14 cellular contexts compared by ENCODE assay signal in the genomic region with DNA sequence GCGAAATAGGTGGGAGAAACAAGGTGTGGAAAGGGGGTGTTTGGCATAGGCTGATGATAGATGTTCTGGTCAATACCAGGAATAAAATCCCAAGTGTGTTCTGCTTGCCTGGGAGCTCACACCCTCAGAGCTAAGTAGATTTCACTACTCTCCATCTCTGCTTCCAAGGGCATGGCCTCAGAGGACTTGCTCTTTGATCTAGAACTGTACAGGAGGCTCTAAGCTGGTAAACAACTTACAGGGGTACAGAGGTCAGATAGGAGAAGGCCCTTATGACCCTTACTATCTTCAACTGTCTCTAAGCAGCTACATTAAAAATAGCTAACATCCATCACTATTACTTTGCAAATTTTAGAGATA.
A peak's percentile ranks its signal among the peaks of the same experiment; 100 is the strongest.
DNase-seq lines count a peak whose midpoint lies in the region; ATAC-seq and TF ChIP-seq lines count a peak whose summit lies in the region.
"Had no signal": no experiment of that assay in that cellular context is flagged by ENCODE, and none has a peak within 500 bp of the region (broad histone marks: within the 10 kb centered on the region; RNA-seq: fewer than 3 reads in every experiment).

No MANE protein-coding gene starts in this region.

- ATAC-seq in natural killer cell (no peak), upper lobe of right lung (no peak)
- no peak for ATAC-seq in natural killer cell treated with Interleukin-12 subunit alpha and Interleukin-12 subunit beta and Interleukin-15 and Interleukin-18, amount 100 ng/mL, for 72 hours

- peaks cover 25% of the 10 kb centered on the region for H3K4me1 ChIP-seq in upper lobe of right lung

- H3K27ac Mint-ChIP-seq in natural killer cell (peak overlapping the region; percentile 74 to 85), IgD-negative memory B cell (peak overlapping the region in 2 of 3 donors; percentile 16 to 97), chondrocyte (ENCODE audit: unreplicated experiment) (peak overlapping the region; percentile 27)
- no peak overlapping the region for H3K27ac Mint-ChIP-seq in natural killer cell treated with Interleukin-12 subunit alpha and Interleukin-12 subunit beta and Interleukin-15 and Interleukin-18, amount 100 ng/mL, for 72 hours
- H3K27ac Mint-ChIP-seq: CD14-positive monocyte, progenitor cell of endocrine pancreas had no signal

- no peaks in the 10 kb centered on the region for H3K27me3 ChIP-seq in upper lobe of right lung

- H3K4me1 Mint-ChIP-seq in natural killer cell (peaks cover 51% of the 10 kb centered on the region in 2 donors), IgD-negative memory B cell (peaks cover 68 to 70% (median 69%) of the 10 kb centered on the region in 3 donors), chondrocyte (ENCODE audit: low read depth) (peaks cover 54% of the 10 kb centered on the region)
- H3K4me1 Mint-ChIP-seq in natural killer cell treated with Interleukin-12 subunit alpha and Interleukin-12 subunit beta and Interleukin-15 and Interleukin-18, amount 100 ng/mL, for 72 hours (ENCODE audit: low read depth in 2 of 2), result peaks cover 57 to 70% of the 10 kb centered on the region in 2 donors

- intact Hi-C loops in natural killer cell (cut with micrococcal nuclease) (no loop called here), upper lobe of right lung (cut with DNase I) (no loop called here)

- no peaks in the 10 kb centered on the region for H3K9me3 ChIP-seq in upper lobe of right lung

- no peaks in the 10 kb centered on the region for H3K27me3 Mint-ChIP-seq in natural killer cell (ENCODE audit: low read depth in 2 of 2)
- no peaks in the 10 kb centered on the region for H3K27me3 Mint-ChIP-seq in natural killer cell treated with Interleukin-12 subunit alpha and Interleukin-12 subunit beta and Interleukin-15 and Interleukin-18, amount 100 ng/mL, for 72 hours
- no peaks in the 10 kb centered on the region for H3K27me3 Mint-ChIP-seq in IgD-negative memory B cell
- H3K27me3 Mint-ChIP-seq in chondrocyte (ENCODE audit: low read depth), result no peaks in the 10 kb centered on the region
- H3K27me3 Mint-ChIP-seq: progenitor cell of endocrine pancreas had no signal

- H3K36me3 ChIP-seq in upper lobe of right lung, result peaks cover 31% of the 10 kb centered on the region

- no peak for TF ChIP-seq CTCF in natural killer cell (IDR thresholded peaks at IDR 0.05)
- no peak for TF ChIP-seq CTCF in chondrocyte (IDR thresholded peaks at IDR 0.05)
- no peak for TF ChIP-seq CTCF in upper lobe of right lung (IDR thresholded peaks at IDR 0.05)

- DNase-seq in natural killer cell (no peak), chondrocyte (ENCODE audit: low spot score) (no peak), upper lobe of right lung (no peak), NCI-H226 (no peak), NCI-H2029 (lab: John Stamatoyannopoulos, UW) (no peak)
- no peak for DNase-seq in natural killer cell treated with Interleukin-12 subunit alpha and Interleukin-12 subunit beta and Interleukin-15 and Interleukin-18, amount 100 ng/mL, for 72 hours (ENCODE audit: low spot score)
- DNase-seq in stimulated activated CD4-positive, alpha-beta T cell treated with anti-CD3 and anti-CD28 coated beads, Interleukin-15, amount 100 ng/mL, for 24 hours, result no peak
- DNase-seq: islet precursor cell, MM.1S, NCI-H2107, NCI-H774 had no signal

- H3K27ac ChIP-seq in upper lobe of right lung, result peak overlapping the region; percentile 3

- H3K36me3 Mint-ChIP-seq in natural killer cell, result no peaks in the 10 kb centered on the region
- peaks cover 69% of the 10 kb centered on the region for H3K36me3 Mint-ChIP-seq in natural killer cell treated with Interleukin-12 subunit alpha and Interleukin-12 subunit beta and Interleukin-15 and Interleukin-18, amount 100 ng/mL, for 72 hours
- H3K36me3 Mint-ChIP-seq in IgD-negative memory B cell, result peaks cover 6% of the 10 kb centered on the region
- H3K36me3 Mint-ChIP-seq in chondrocyte (ENCODE audit: low read depth), result peaks cover 4% of the 10 kb centered on the region

- H3K4me3 Mint-ChIP-seq in natural killer cell (no peak overlapping the region), IgD-negative memory B cell (peak overlapping the region in 1 of 4 donors; percentile 41), chondrocyte (ENCODE audit: unreplicated experiment) (no peak overlapping the region)
- H3K4me3 Mint-ChIP-seq in natural killer cell treated with Interleukin-12 subunit alpha and Interleukin-12 subunit beta and Interleukin-15 and Interleukin-18, amount 100 ng/mL, for 72 hours, result no peak overlapping the region
- H3K4me3 Mint-ChIP-seq: CD14-positive monocyte had no signal

- H3K9me3 Mint-ChIP-seq in natural killer cell, result no peaks in the 10 kb centered on the region
- H3K9me3 Mint-ChIP-seq in natural killer cell treated with Interleukin-12 subunit alpha and Interleukin-12 subunit beta and Interleukin-15 and Interleukin-18, amount 100 ng/mL, for 72 hours, result no peaks in the 10 kb centered on the region
- no peaks in the 10 kb centered on the region for H3K9me3 Mint-ChIP-seq in IgD-negative memory B cell
- peaks cover 3% of the 10 kb centered on the region for H3K9me3 Mint-ChIP-seq in chondrocyte (ENCODE audit: low read depth)
- H3K9me3 Mint-ChIP-seq: CD14-positive monocyte had no signal

- H3K4me3 ChIP-seq in upper lobe of right lung, result no peak overlapping the region

Comparison
In these comparisons a context has a peak if more than half of its experiments do, and no peak if none do; other contexts are left out.
1. H3K27ac Mint-ChIP-seq: peak in natural killer cell (2 of 2), IgD-negative memory B cell (2 of 3) and chondrocyte (single experiment); none in natural killer cell treated with Interleukin-12 subunit alpha and Interleukin-12 subunit beta and Interleukin-15 and Interleukin-18, amount 100 ng/mL, for 72 hours (0 of 2).